Comparison of ENCODE assay signal across 18 cellular contexts in the genomic region with DNA sequence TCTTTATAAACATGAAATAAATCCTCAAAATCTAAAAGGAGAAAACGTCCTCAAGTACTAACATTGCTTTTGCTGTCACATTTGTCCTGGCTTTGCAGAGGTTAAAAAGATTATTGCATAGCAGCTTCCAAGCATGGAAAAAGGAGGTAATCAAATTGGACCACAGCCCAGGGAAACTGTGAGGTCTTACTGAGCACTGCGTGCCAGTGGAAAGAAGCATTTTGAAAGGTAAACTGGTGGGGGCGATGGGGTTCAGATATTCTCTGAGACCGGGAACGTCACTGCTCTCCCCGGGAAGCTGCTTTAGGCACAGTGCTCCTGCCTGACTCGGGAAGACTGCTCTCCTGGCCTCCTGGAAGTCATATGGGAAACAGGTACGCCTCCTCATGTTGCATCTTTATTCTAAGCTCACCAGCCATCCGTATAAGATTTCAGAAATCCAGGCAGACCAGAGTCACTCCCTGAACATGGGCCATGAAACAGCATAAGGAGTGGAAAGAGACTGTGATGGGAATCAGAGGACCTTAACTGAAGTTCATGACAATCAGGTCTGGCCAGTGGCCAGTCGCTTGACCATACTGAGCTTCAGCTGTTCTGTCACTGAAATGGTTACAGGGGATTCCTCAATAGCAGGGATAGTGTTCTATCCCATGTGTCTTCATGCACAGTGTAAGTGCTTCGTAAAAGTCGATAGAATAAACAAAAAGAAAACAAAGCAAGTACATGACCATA.
DNase-seq lines count a peak whose midpoint lies in the region; ATAC-seq and TF ChIP-seq lines count a peak whose summit lies in the region.
"Had no signal": no experiment of that assay in that cellular context is flagged by ENCODE, and none has a peak within 500 bp of the region (broad histone marks: within the 10 kb centered on the region; RNA-seq: fewer than 3 reads in every experiment).

No MANE protein-coding gene starts in this region.

- H3K27ac ChIP-seq in GM23338 (ENCODE audit: low read depth) = no peak overlapping the region
- no peak overlapping the region for H3K27ac ChIP-seq in neural progenitor cell
- H3K27ac ChIP-seq in upper lobe of left lung = peak overlapping the region in 1 of 4 donors; percentile 24
- H3K27ac ChIP-seq: WERI-Rb-1 had no signal

- WGBS in upper lobe of left lung, 2 donors = 46 to 59% methylated on average over 12 of the region's 12 CpGs

- DNase-seq in GM23338 (ENCODE audit: low spot score) = peak; percentile 20
- peak; percentile 28 for DNase-seq in amniotic epithelial cell (ENCODE audit: low read depth)
- DNase-seq in fibroblast of the conjunctiva (ENCODE audit: low read depth) = peak; percentile 26
- no peak for DNase-seq in neural progenitor cell (ENCODE audit: low spot score)
- no peak for DNase-seq in activated CD4-positive, alpha-beta memory T cell treated with anti-CD3 and anti-CD28 coated beads for 36 hours
- DNase-seq in upper lobe of left lung = no peak
- DNase-seq in NCI-H2196 (lab: John Stamatoyannopoulos, UW; ENCODE audit: unreplicated experiment) = no peak
- no peak for DNase-seq in NCI-H1436 treated with DMSO at 0.1 percent for 48 hours (lab: John Stamatoyannopoulos, UW)
- DNase-seq: amniotic stem cell; cortex of kidney; EL; hypothalamus; left colon; MV-4-11; naive thymus-derived CD4-positive, alpha-beta T cell; NCI-H2029 treated with DMSO at 0.1 percent for 48 hours; T-cell; WERI-Rb-1 had no signal

- no peaks in the 10 kb centered on the region; the same call in 1 of the 2 replicates for H4K20me1 ChIP-seq in GM23338 (replicated peaks; ENCODE audit: insufficient read depth)
- no peaks in the 10 kb centered on the region for H4K20me1 ChIP-seq in neural progenitor cell (ENCODE audit: low read depth)

- TF ChIP-seq CTCF in GM23338 (conservative IDR thresholded peaks at IDR 0.05; ENCODE audit: low read depth in 2 of 2) = peak in 1 of 2 experiments; percentile 16; a peak in 1 of 4 replicates
- TF ChIP-seq CTCF in neural progenitor cell (IDR thresholded peaks at IDR 0.05) = no peak
- no peak for TF ChIP-seq CTCF in upper lobe of left lung (IDR thresholded peaks at IDR 0.05)

- no peaks in the 10 kb centered on the region for H3F3A ChIP-seq in GM23338 (replicated peaks; ENCODE audit: low read depth)
- H3F3A ChIP-seq in neural progenitor cell (ENCODE audit: low read depth) = no peaks in the 10 kb centered on the region

- no peak for TF ChIP-seq POLR2A in upper lobe of left lung (IDR thresholded peaks at IDR 0.05)

- intact Hi-C loops in activated CD4-positive, alpha-beta memory T cell treated with anti-CD3 and anti-CD28 coated beads for 36 hours (cut with micrococcal nuclease) = loop anchor here (10.0 kb wide), 1 partner anchor 1136 kb away; no protein-coding TSS in a partner anchor

- H3K4me1 ChIP-seq in GM23338 (ENCODE audit: insufficient read depth) (no peaks in the 10 kb centered on the region), neural progenitor cell (peaks cover 8% of the 10 kb centered on the region), upper lobe of left lung (peaks cover 0 to 6% (median 0%) of the 10 kb centered on the region in 4 donors)

- TF ChIP-seq EP300 in upper lobe of left lung (IDR thresholded peaks at IDR 0.05) = no peak

- H3K4me1 Mint-ChIP-seq in GM23338 (peaks cover 11% of the 10 kb centered on the region; the same call in 2 of the 3 replicates), neural progenitor cell (peaks cover 11% of the 10 kb centered on the region)
- H3K4me1 Mint-ChIP-seq in activated CD4-positive, alpha-beta memory T cell treated with anti-CD3 and anti-CD28 coated beads for 36 hours (ENCODE audit: low read depth) = no peaks in the 10 kb centered on the region

- peak overlapping the region; percentile 47; the same call in 1 of the 2 replicates for H2AFZ ChIP-seq in GM23338
- peak overlapping the region; percentile 24 for H2AFZ ChIP-seq in neural progenitor cell (replicated peaks)

- H3K4me2 ChIP-seq in GM23338 = no peak overlapping the region
- no peak overlapping the region for H3K4me2 ChIP-seq in neural progenitor cell

- no peaks in the 10 kb centered on the region for H3K9me3 ChIP-seq in neural progenitor cell (ENCODE audit: low read depth)
- no peaks in the 10 kb centered on the region for H3K9me3 ChIP-seq in upper lobe of left lung

- H3K4me3 Mint-ChIP-seq in GM23338 (no peak overlapping the region), neural progenitor cell (no peak overlapping the region)
- H3K4me3 Mint-ChIP-seq in activated CD4-positive, alpha-beta memory T cell treated with anti-CD3 and anti-CD28 coated beads for 36 hours = no peak overlapping the region
- H3K4me3 Mint-ChIP-seq: naive thymus-derived CD4-positive, alpha-beta T cell; T-cell had no signal

- H3K79me2 ChIP-seq in GM23338 (replicated peaks; ENCODE audit: insufficient read depth) = no peaks in the 10 kb centered on the region
- H3K79me2 ChIP-seq in neural progenitor cell (ENCODE audit: low read depth) = no peaks in the 10 kb centered on the region

- H3K27ac Mint-ChIP-seq in GM23338 (no peak overlapping the region), neural progenitor cell (no peak overlapping the region)
- no peak overlapping the region for H3K27ac Mint-ChIP-seq in activated CD4-positive, alpha-beta memory T cell treated with anti-CD3 and anti-CD28 coated beads for 36 hours
- H3K27ac Mint-ChIP-seq: naive thymus-derived CD4-positive, alpha-beta T cell; T-cell had no signal

- no peaks in the 10 kb centered on the region for H3K36me3 Mint-ChIP-seq in GM23338 (ENCODE audit: low read depth)
- H3K36me3 Mint-ChIP-seq in neural progenitor cell = no peaks in the 10 kb centered on the region
- no peaks in the 10 kb centered on the region for H3K36me3 Mint-ChIP-seq in activated CD4-positive, alpha-beta memory T cell treated with anti-CD3 and anti-CD28 coated beads for 36 hours
- H3K36me3 Mint-ChIP-seq: naive thymus-derived CD4-positive, alpha-beta T cell; T-cell had no signal

- H3K27me3 ChIP-seq in GM23338 (ENCODE audit: insufficient read depth) = no peaks in the 10 kb centered on the region
- H3K27me3 ChIP-seq in neural progenitor cell = no peaks in the 10 kb centered on the region
- no peaks in the 10 kb centered on the region for H3K27me3 ChIP-seq in upper lobe of left lung

- no peaks in the 10 kb centered on the region for H3K9me2 ChIP-seq in GM23338 (ENCODE audit: insufficient read depth)

- H3K9me3 Mint-ChIP-seq in GM23338 (no peaks in the 10 kb centered on the region), neural progenitor cell (no peaks in the 10 kb centered on the region)
- H3K9me3 Mint-ChIP-seq in activated CD4-positive, alpha-beta memory T cell treated with anti-CD3 and anti-CD28 coated beads for 36 hours = no peaks in the 10 kb centered on the region
- H3K9me3 Mint-ChIP-seq: naive thymus-derived CD4-positive, alpha-beta T cell; T-cell had no signal

- H3K9ac ChIP-seq in neural progenitor cell = no peak overlapping the region

- H3K4me3 ChIP-seq in GM23338 (no peak overlapping the region), neural progenitor cell (no peak overlapping the region), upper lobe of left lung (no peak overlapping the region)

- H3K27me3 Mint-ChIP-seq in GM23338 (ENCODE audit: insufficient read depth, low read depth, poor library complexity) (no peaks in the 10 kb centered on the region), neural progenitor cell (ENCODE audit: insufficient read depth, low read depth) (peaks cover 7% of the 10 kb centered on the region)
- H3K27me3 Mint-ChIP-seq in activated CD4-positive, alpha-beta memory T cell treated with anti-CD3 and anti-CD28 coated beads for 36 hours = no peaks in the 10 kb centered on the region

- CTCF ChIA-PET in activated CD4-positive, alpha-beta memory T cell treated with anti-CD3 and anti-CD28 coated beads for 36 hours (lab: Charles Lee) = interaction anchor here (0.8 to 1.4 kb wide), 3 partner anchors 9 to 284 kb away, joined by 3 to 4 read pairs (median 3); a partner anchor contains a TSS

- POLR2A ChIA-PET in activated CD4-positive, alpha-beta memory T cell treated with anti-CD3 and anti-CD28 coated beads for 36 hours (lab: Charles Lee) = no interaction called here

- H3K36me3 ChIP-seq in GM23338 (ENCODE audit: insufficient read depth) (no peaks in the 10 kb centered on the region), neural progenitor cell (no peaks in the 10 kb centered on the region), upper lobe of left lung (no peaks in the 10 kb centered on the region)
- H3K36me3 ChIP-seq: WERI-Rb-1 had no signal

- ATAC-seq in GM23338 (peak; percentile 69), upper lobe of left lung (ENCODE audit: low FRiP score in 2 of 2) (no peak)
- ATAC-seq: left colon; naive thymus-derived CD4-positive, alpha-beta T cell had no signal

TF ChIP-seq in GM23338, 12 proteins besides CTCF, POLR2A, EP300 and RAD21 (continues in another document):
- TF ChIP-seq EZH2 (IDR thresholded peaks at IDR 0.05; ENCODE audit: low read depth, unreplicated experiment) = no peak

Comparison
In these comparisons a context has a peak if more than half of its experiments do, and no peak if none do; other contexts are left out.
1. DNase-seq: peak in GM23338 (single experiment), amniotic epithelial cell (single experiment) and fibroblast of the conjunctiva (single experiment); none in neural progenitor cell (single experiment), activated CD4-positive, alpha-beta memory T cell treated with anti-CD3 and anti-CD28 coated beads for 36 hours (single experiment), upper lobe of left lung (0 of 2), NCI-H2196 (single experiment) and NCI-H1436 treated with DMSO at 0.1 percent for 48 hours (single experiment).